ENCODE assay signal across 18 cellular contexts in the genomic region with DNA sequence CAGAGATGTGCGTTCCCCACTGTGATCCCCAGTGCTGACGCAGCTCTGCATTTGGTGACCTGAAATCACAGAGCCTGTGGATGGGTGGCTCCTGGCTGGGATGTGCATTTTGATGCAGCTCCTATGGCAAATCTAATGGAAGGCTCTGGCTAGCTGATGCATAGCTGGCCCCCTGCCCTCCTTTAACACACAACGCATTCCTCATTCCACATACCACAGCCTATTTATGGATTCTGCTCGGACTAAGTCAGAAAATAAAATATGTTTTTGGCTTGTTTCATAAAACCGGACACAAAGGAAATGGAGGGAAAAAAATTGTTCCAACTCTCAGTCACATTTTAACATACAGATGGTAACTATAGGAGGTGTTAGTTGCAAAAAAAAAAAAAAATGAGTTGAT.
DNase-seq lines count a peak whose midpoint lies in the region; ATAC-seq and TF ChIP-seq lines count a peak whose summit lies in the region.
"Had no signal": no experiment of that assay in that cellular context is flagged by ENCODE, and none has a peak within 500 bp of the region (broad histone marks: within the 10 kb centered on the region; RNA-seq: fewer than 3 reads in every experiment).

No MANE protein-coding gene starts in this region.

- peak; percentile 24 for DNase-seq in NCI-H2227 treated with DMSO at 0.1 percent for 48 hours (lab: John Stamatoyannopoulos, UW)
- DNase-seq in choroid plexus epithelial cell (ENCODE audit: low read depth), result peak; percentile 50
- DNase-seq in left kidney (ENCODE audit: low read depth, low spot score), result peak; percentile 63
- DNase-seq in retina, result peak; percentile 78
- DNase-seq in HAP-1 (ENCODE audit: low spot score in 2 of 2), result no peak
- no peak for DNase-seq in progenitor cell of endocrine pancreas (ENCODE audit: low spot score, unreplicated experiment)
- DNase-seq: activated CD8-positive, alpha-beta memory T cell treated with anti-CD3 and anti-CD28 coated beads, Interleukin-2, amount 50 U/mL, for 4 hours; activated gamma-delta T cell treated with Interleukin-2 at 50 U/mL for 16 hours; Caco-2; dermis blood vessel endothelial cell; HCEC 1CT; left ventricle myocardium inferior; naive thymus-derived CD4-positive, alpha-beta T cell; stimulated activated CD4-positive, alpha-beta T cell treated with anti-CD3 and anti-CD28 coated beads, Interleukin-4, amount 100 ng/mL, for 24 hours; T-helper 17 cell had no signal

- H3K4me3 Mint-ChIP-seq in progenitor cell of endocrine pancreas (ENCODE audit: low read depth), result no peak overlapping the region
- H3K4me3 Mint-ChIP-seq: naive thymus-derived CD4-positive, alpha-beta T cell; T-helper 17 cell had no signal

- peaks cover 10% of the 10 kb centered on the region for H3K9me3 Mint-ChIP-seq in progenitor cell of endocrine pancreas (ENCODE audit: low read depth)

- H3K4me1 ChIP-seq in gastroesophageal sphincter, result peaks cover 0 to 15% (median 0%) of the 10 kb centered on the region in 3 donors
- no peaks in the 10 kb centered on the region; the same call in 1 of the 2 replicates for H3K4me1 ChIP-seq in HAP-1
- H3K4me1 ChIP-seq: Caco-2, left ventricle myocardium inferior had no signal

- ATAC-seq in gastroesophageal sphincter, result no peak
- ATAC-seq in HG03439 (IDR thresholded peaks at IDR 0.05; ENCODE audit: unreplicated experiment), result no peak
- ATAC-seq: activated CD4-positive, CD25-positive, alpha-beta regulatory T cell treated with anti-CD3 and anti-CD28 coated beads, Interleukin-2, amount 50 U/mL, for 24 hours; naive thymus-derived CD4-positive, alpha-beta T cell; T-helper 17 cell had no signal

- TF ChIP-seq CTCF in choroid plexus epithelial cell (conservative IDR thresholded peaks at IDR 0.05; ENCODE audit: low read depth, low read length) (no peak), gastroesophageal sphincter (IDR thresholded peaks at IDR 0.05) (no peak), progenitor cell of endocrine pancreas (IDR thresholded peaks at IDR 0.05; ENCODE audit: unreplicated experiment) (no peak)

- H3K27ac Mint-ChIP-seq in progenitor cell of endocrine pancreas, result no peak overlapping the region
- H3K27ac Mint-ChIP-seq: naive thymus-derived CD4-positive, alpha-beta T cell; T-helper 17 cell had no signal

- H3K4me3 ChIP-seq in choroid plexus epithelial cell (ENCODE audit: low read depth, low read length) (no peak overlapping the region), gastroesophageal sphincter (no peak overlapping the region), HAP-1 (no peak overlapping the region)
- H3K4me3 ChIP-seq: left ventricle myocardium inferior had no signal

- H3K36me3 ChIP-seq in gastroesophageal sphincter, result no peaks in the 10 kb centered on the region
- no peaks in the 10 kb centered on the region for H3K36me3 ChIP-seq in HAP-1 (replicated peaks)
- H3K36me3 ChIP-seq: left ventricle myocardium inferior had no signal

- no peak overlapping the region for H3K27ac ChIP-seq in gastroesophageal sphincter
- H3K27ac ChIP-seq: left ventricle myocardium inferior had no signal

- H3K9me3 ChIP-seq in gastroesophageal sphincter (peaks cover 0 to 15% (median 0%) of the 10 kb centered on the region in 3 donors), HAP-1 (0 out of 2 replicates have a peak, but pooled peaks cover 2% of the 10 kb centered on the region)

- WGBS in gastroesophageal sphincter (ENCODE audit: low coverage in 1 of 2), 2 donors, result 47 to 53% methylated on average over 4 to 5 of the region's 5 CpGs

- no peaks in the 10 kb centered on the region for H3K27me3 Mint-ChIP-seq in progenitor cell of endocrine pancreas
- H3K27me3 Mint-ChIP-seq: naive thymus-derived CD4-positive, alpha-beta T cell; T-helper 17 cell had no signal

- TF ChIP-seq POLR2A in gastroesophageal sphincter (IDR thresholded peaks at IDR 0.05), result no peak

- in situ Hi-C loops in HAP-1 (cut with MboI; ENCODE audit: low sequenced_read_pairs), result no loop called here

- peaks cover 10% of the 10 kb centered on the region for H3K4me1 Mint-ChIP-seq in progenitor cell of endocrine pancreas (ENCODE audit: low read depth)
- H3K4me1 Mint-ChIP-seq: naive thymus-derived CD4-positive, alpha-beta T cell; T-helper 17 cell had no signal

- H3K27me3 ChIP-seq in gastroesophageal sphincter, result no peaks in the 10 kb centered on the region
- H3K27me3 ChIP-seq in HAP-1 (ENCODE audit: low read depth), result no peaks in the 10 kb centered on the region

- TF ChIP-seq EP300 in gastroesophageal sphincter (IDR thresholded peaks at IDR 0.05), result no peak

- no peaks in the 10 kb centered on the region for H3K36me3 Mint-ChIP-seq in progenitor cell of endocrine pancreas (ENCODE audit: insufficient read depth)
- H3K36me3 Mint-ChIP-seq: naive thymus-derived CD4-positive, alpha-beta T cell had no signal

Comparison
In these comparisons a context has a peak if more than half of its experiments do, and no peak if none do; other contexts are left out.
1. DNase-seq: peak in NCI-H2227 treated with DMSO at 0.1 percent for 48 hours (single experiment), choroid plexus epithelial cell (single experiment), left kidney (single experiment) and retina (single experiment); none in HAP-1 (0 of 2) and progenitor cell of endocrine pancreas (single experiment).